ENCODE assay signal across 13 cellular contexts in the genomic region with DNA sequence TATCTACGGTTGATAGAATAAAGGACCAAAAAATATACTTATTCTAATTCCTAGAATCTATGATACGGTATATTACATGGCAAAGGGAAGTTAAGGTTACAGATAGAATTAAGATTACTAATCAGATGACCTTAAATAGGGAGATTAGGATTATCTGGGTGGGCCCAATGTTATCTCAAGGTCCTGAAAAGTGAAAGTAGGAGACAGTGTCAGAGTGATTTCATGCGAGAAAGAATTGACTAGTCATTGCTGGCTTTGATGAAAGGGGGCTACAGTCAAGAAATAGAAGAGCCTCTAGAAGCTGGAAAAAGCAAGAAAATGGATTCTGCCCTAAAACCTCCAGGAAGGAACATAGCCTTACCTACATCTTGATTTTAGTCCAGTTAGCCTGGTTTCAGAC.
A peak's percentile ranks its signal among the peaks of the same experiment; 100 is the strongest.
DNase-seq lines count a peak whose midpoint lies in the region; ATAC-seq and TF ChIP-seq lines count a peak whose summit lies in the region.
"Had no signal": no experiment of that assay in that cellular context is flagged by ENCODE, and none has a peak within 500 bp of the region (broad histone marks: within the 10 kb centered on the region; RNA-seq: fewer than 3 reads in every experiment).

No MANE protein-coding gene starts in this region.

- peaks cover 8% of the 10 kb centered on the region; the same call in 1 of the 2 replicates for H3K9me3 ChIP-seq in DOHH2 (ENCODE audit: control insufficient read depth, insufficient read depth, low read length)
- no peaks in the 10 kb centered on the region for H3K9me3 ChIP-seq in tibial artery
- H3K9me3 ChIP-seq: suprapubic skin had no signal

- peak overlapping the region; percentile 36 for H3K4me2 ChIP-seq in DOHH2 (ENCODE audit: low read length)

- peak; percentile 32 for ATAC-seq in GM19395 (IDR thresholded peaks at IDR 0.05; ENCODE audit: unreplicated experiment)
- ATAC-seq in HG03095 (IDR thresholded peaks at IDR 0.05; ENCODE audit: unreplicated experiment) = peak; percentile 8
- ATAC-seq: K562 had no signal

- H3K36me3 ChIP-seq in DOHH2 (ENCODE audit: control insufficient read depth, low read length) (no peaks in the 10 kb centered on the region; the same call in 1 of the 2 replicates), tibial artery (no peaks in the 10 kb centered on the region)
- H3K36me3 ChIP-seq: suprapubic skin had no signal

- peak; percentile 37 for DNase-seq in OCI-M1 (lab: John Stamatoyannopoulos, UW)
- DNase-seq in NOMO-1 treated with DMSO at 0.1 percent for 48 hours (lab: John Stamatoyannopoulos, UW; ENCODE audit: unreplicated experiment) = no peak
- DNase-seq in activated CD8-positive, alpha-beta memory T cell treated with anti-CD3 and anti-CD28 coated beads for 24 hours = no peak
- DNase-seq in tibial artery = no peak
- no peak for DNase-seq in stimulated activated naive CD4-positive, alpha-beta T cell (lab: John Stamatoyannopoulos, UW)
- DNase-seq: activated T-cell treated with anti-CD3 and anti-CD28 coated beads, Interleukin-2, amount 50 U/mL, for 24 hours; H7; NCI-H146 had no signal

- intact Hi-C loops in tibial artery (cut with DNase I; ENCODE audit: low total_unique reads) = no loop called here

- H3F3A ChIP-seq in DOHH2 (ENCODE audit: control insufficient read depth, insufficient read depth) = no peaks in the 10 kb centered on the region

- no peaks in the 10 kb centered on the region for H3K27me3 ChIP-seq in DOHH2 (ENCODE audit: control insufficient read depth, low read length)
- no peaks in the 10 kb centered on the region for H3K27me3 ChIP-seq in tibial artery
- H3K27me3 ChIP-seq: suprapubic skin had no signal

- H3K27ac ChIP-seq in DOHH2 (ENCODE audit: low read depth, low read length) (peak overlapping the region; percentile 76), tibial artery (no peak overlapping the region)
- H3K27ac ChIP-seq: suprapubic skin had no signal

- H3K79me2 ChIP-seq in DOHH2 (ENCODE audit: control insufficient read depth, low read length) = no peaks in the 10 kb centered on the region

- H3K4me3 ChIP-seq in DOHH2 (ENCODE audit: low read length) = peak overlapping the region; percentile 27; the same call in 1 of the 2 replicates
- no peak overlapping the region for H3K4me3 ChIP-seq in tibial artery
- H3K4me3 ChIP-seq: K562, suprapubic skin had no signal

- H3K4me1 ChIP-seq in DOHH2 (ENCODE audit: control insufficient read depth, low read length) = peaks cover 21% of the 10 kb centered on the region
- H3K4me1 ChIP-seq in tibial artery = no peaks in the 10 kb centered on the region
- H3K4me1 ChIP-seq: suprapubic skin had no signal

- no peaks in the 10 kb centered on the region for H4K20me1 ChIP-seq in DOHH2 (ENCODE audit: control insufficient read depth, insufficient read depth, low read depth, low read length)

- no peaks in the 10 kb centered on the region for H3K9me2 ChIP-seq in DOHH2 (replicated peaks; ENCODE audit: control insufficient read depth, low read length)

- TF ChIP-seq CTCF in DOHH2 (IDR thresholded peaks at IDR 0.05; ENCODE audit: low read depth, low read length, poor library complexity, severe bottlenecking) (no peak), tibial artery (IDR thresholded peaks at IDR 0.05) (no peak)
